In genomic region chr19:17556995-17557394, GRCh38 we compare ENCODE assay signal across 10 cellular contexts. TPM values are rescaled to one million over a fixed set of nuclear protein-coding genes. Genes with fewer than 3 reads are reported as not detected.
DNase-seq lines count a peak whose midpoint lies in the region; ATAC-seq, FAIRE-seq and TF ChIP-seq lines count a peak whose summit lies in the region.
"Had no signal": no experiment of that assay in that cellular context is flagged by ENCODE, and none has a peak within 500 bp of the region (broad histone marks: within the 10 kb centered on the region; RNA-seq: fewer than 3 reads in every experiment).

No MANE protein-coding gene starts in this region.

- peaks cover 33% of the 10 kb centered on the region for H3K36me3 ChIP-seq in suprapubic skin

- TF ChIP-seq CTCF in activated CD8-positive, alpha-beta T cell treated with anti-CD3 and anti-CD28 coated beads for 36 hours (IDR thresholded peaks at IDR 0.05), result no peak
- TF ChIP-seq CTCF in glutamatergic neuron (IDR thresholded peaks at IDR 0.05; ENCODE audit: partially characterized antibody, unreplicated experiment) (no peak), suprapubic skin (IDR thresholded peaks at IDR 0.05) (no peak)

- H3K27me3 Mint-ChIP-seq in activated T-cell treated with anti-CD3 and anti-CD28 coated beads, Interleukin-2, amount 50 U/mL, for 24 hours, result no peaks in the 10 kb centered on the region
- no peaks in the 10 kb centered on the region for H3K27me3 Mint-ChIP-seq in activated CD8-positive, alpha-beta T cell treated with anti-CD3 and anti-CD28 coated beads for 36 hours
- peaks cover 7% of the 10 kb centered on the region for H3K27me3 Mint-ChIP-seq in glutamatergic neuron (ENCODE audit: unreplicated experiment)

- no peaks in the 10 kb centered on the region for H3K9me3 Mint-ChIP-seq in activated T-cell treated with anti-CD3 and anti-CD28 coated beads, Interleukin-2, amount 50 U/mL, for 24 hours
- no peaks in the 10 kb centered on the region for H3K9me3 Mint-ChIP-seq in activated CD8-positive, alpha-beta T cell treated with anti-CD3 and anti-CD28 coated beads for 36 hours
- H3K9me3 Mint-ChIP-seq in glutamatergic neuron (ENCODE audit: unreplicated experiment), result peaks cover 3% of the 10 kb centered on the region

- H3K27me3 ChIP-seq in suprapubic skin, result no peaks in the 10 kb centered on the region

- H3K4me3 ChIP-seq in suprapubic skin, result peak overlapping the region; percentile 95

- H3K36me3 Mint-ChIP-seq in activated T-cell treated with anti-CD3 and anti-CD28 coated beads, Interleukin-2, amount 50 U/mL, for 24 hours (ENCODE audit: low read depth), result peaks cover 52% of the 10 kb centered on the region
- peaks cover 30% of the 10 kb centered on the region for H3K36me3 Mint-ChIP-seq in activated CD8-positive, alpha-beta T cell treated with anti-CD3 and anti-CD28 coated beads for 36 hours (ENCODE audit: low read depth)
- H3K36me3 Mint-ChIP-seq in glutamatergic neuron (ENCODE audit: unreplicated experiment), result no peaks in the 10 kb centered on the region

- POLR2A ChIA-PET in activated CD8-positive, alpha-beta T cell treated with anti-CD3 and anti-CD28 coated beads for 36 hours (lab: Charles Lee), result interaction anchor here (0.8 to 1.6 kb wide), 9 partner anchors 8 to 194 kb away, joined by 3 to 8 read pairs (median 4); partner anchors contain the start of genes FCHO1 and PGLS

- H3K9me3 ChIP-seq in suprapubic skin, result no peaks in the 10 kb centered on the region

- intact Hi-C loops in activated CD8-positive, alpha-beta T cell treated with anti-CD3 and anti-CD28 coated beads for 36 hours (cut with micrococcal nuclease), result no loop called here
- intact Hi-C loops in head of caudate nucleus (cut with DNase I), result no loop called here

- H3K4me1 ChIP-seq in suprapubic skin, result peaks cover 46% of the 10 kb centered on the region

- TF ChIP-seq EP300 in suprapubic skin (IDR thresholded peaks at IDR 0.05), result no peak

- H3K4me1 Mint-ChIP-seq in activated T-cell treated with anti-CD3 and anti-CD28 coated beads, Interleukin-2, amount 50 U/mL, for 24 hours (ENCODE audit: low read depth), result peaks cover 24% of the 10 kb centered on the region
- peaks cover 11% of the 10 kb centered on the region for H3K4me1 Mint-ChIP-seq in activated CD8-positive, alpha-beta T cell treated with anti-CD3 and anti-CD28 coated beads for 36 hours (ENCODE audit: low read depth)
- H3K4me1 Mint-ChIP-seq in glutamatergic neuron (ENCODE audit: low read depth, unreplicated experiment), result no peaks in the 10 kb centered on the region

- no peak overlapping the region for H3K27ac ChIP-seq in suprapubic skin

- H3K4me3 Mint-ChIP-seq in activated T-cell treated with anti-CD3 and anti-CD28 coated beads, Interleukin-2, amount 50 U/mL, for 24 hours, result peak overlapping the region; percentile 90
- H3K4me3 Mint-ChIP-seq in activated CD8-positive, alpha-beta T cell treated with anti-CD3 and anti-CD28 coated beads for 36 hours, result peak overlapping the region; percentile 87
- H3K4me3 Mint-ChIP-seq in glutamatergic neuron (ENCODE audit: unreplicated experiment), result peak overlapping the region; percentile 87

- TF ChIP-seq POLR2A in suprapubic skin (IDR thresholded peaks at IDR 0.05), result no peak
- no peak for TF ChIP-seq POLR2A in GM12891 (IDR thresholded peaks at IDR 0.05; ENCODE audit: low read depth, low read length)

- CTCF ChIA-PET in activated CD8-positive, alpha-beta T cell treated with anti-CD3 and anti-CD28 coated beads for 36 hours (lab: Charles Lee), result interaction anchor here (1.0 to 3.4 kb wide), 3 partner anchors 17 to 61 kb away, joined by 4 to 21 read pairs (median 6); no protein-coding TSS in a partner anchor

- DNase-seq in activated T-cell treated with anti-CD3 and anti-CD28 coated beads, Interleukin-2, amount 50 U/mL, for 24 hours, result no peak
- no peak for DNase-seq in activated T-cell treated with anti-CD3 and anti-CD28 coated beads, Interleukin-2, amount 50 U/mL, for 1 hour
- no peak for DNase-seq in activated CD8-positive, alpha-beta T cell treated with anti-CD3 and anti-CD28 coated beads for 36 hours
- no peak for DNase-seq in glutamatergic neuron
- no peak for DNase-seq in suprapubic skin (ENCODE audit: low spot score in 2 of 2)
- no peak for DNase-seq in GM12891 (ENCODE audit: insufficient read length, low spot score)
- DNase-seq in head of caudate nucleus, result no peak
- DNase-seq: NCI-H510A had no signal

- ATAC-seq in activated CD8-positive, alpha-beta T cell treated with anti-CD3 and anti-CD28 coated beads for 36 hours, result no peak
- no peak for ATAC-seq in HG02840 (IDR thresholded peaks at IDR 0.05; ENCODE audit: low FRiP score, unreplicated experiment)

- peak overlapping the region; percentile 87 for H3K27ac Mint-ChIP-seq in activated T-cell treated with anti-CD3 and anti-CD28 coated beads, Interleukin-2, amount 50 U/mL, for 24 hours
- peak overlapping the region; percentile 76 for H3K27ac Mint-ChIP-seq in activated CD8-positive, alpha-beta T cell treated with anti-CD3 and anti-CD28 coated beads for 36 hours
- no peak overlapping the region for H3K27ac Mint-ChIP-seq in glutamatergic neuron (ENCODE audit: unreplicated experiment)

- WGBS in suprapubic skin, result 85% methylated on average over 7 of the region's 7 CpGs

- no peak for FAIRE-seq in GM12891 (lab: Jason Lieb, UNC)
- FAIRE-seq: endometrium had no signal

TF ChIP-seq in GM12891, 5 proteins besides CTCF, POLR2A, EP300 and RAD21:
- TF ChIP-seq POU2F2 (IDR thresholded peaks at IDR 0.05; ENCODE audit: low read depth, low read length), result no peak
- TF ChIP-seq SPI1 (IDR thresholded peaks at IDR 0.05; ENCODE audit: low read depth, low read length), result no peak
- no peak for TF ChIP-seq PAX5 (IDR thresholded peaks at IDR 0.05; ENCODE audit: insufficient read depth, low read length, severe bottlenecking)
- no peak for TF ChIP-seq TAF1 (IDR thresholded peaks at IDR 0.05; ENCODE audit: low read depth, low read length)
- TF ChIP-seq POLR2AphosphoS5 (IDR thresholded peaks at IDR 0.05; ENCODE audit: low read depth, low read length), result no peak

RNA-seq across cellular contexts. Expression of gene COLGALT1, which starts 1.5 kb away (rescaled TPM):
- total RNA-seq in activated CD8-positive, alpha-beta T cell treated with anti-CD3 and anti-CD28 coated beads for 36 hours, result 10 to 100 TPM; 62.1 to 64.2 TPM
- 74.5 TPM for total RNA-seq in glutamatergic neuron (ENCODE audit: unreplicated experiment)
- total RNA-seq in suprapubic skin, result 10 to 100 TPM; 52.4 to 83.8 (median 60.7) TPM
- polyA plus RNA-seq in GM12891 (2012; ENCODE audit: low read depth, missing spikeins), result 14.4 TPM

RNA-seq across cellular contexts. Expression of gene PGLS, which starts 45.5 kb away (rescaled TPM):
- 10 to 100 TPM; 58.0 to 58.9 TPM for total RNA-seq in activated CD8-positive, alpha-beta T cell treated with anti-CD3 and anti-CD28 coated beads for 36 hours
- total RNA-seq in glutamatergic neuron (ENCODE audit: unreplicated experiment) (66.0 TPM), suprapubic skin (100 to 1,000 TPM in 1 of 4 donors, 10 to 100 TPM in 3; 58.0 to 108 (median 92.9) TPM)
- polyA plus RNA-seq in GM12891 (2012; ENCODE audit: low read depth, missing spikeins), result 80.9 TPM
